ENCODE assay signal across 20 cellular contexts in the genomic region with DNA sequence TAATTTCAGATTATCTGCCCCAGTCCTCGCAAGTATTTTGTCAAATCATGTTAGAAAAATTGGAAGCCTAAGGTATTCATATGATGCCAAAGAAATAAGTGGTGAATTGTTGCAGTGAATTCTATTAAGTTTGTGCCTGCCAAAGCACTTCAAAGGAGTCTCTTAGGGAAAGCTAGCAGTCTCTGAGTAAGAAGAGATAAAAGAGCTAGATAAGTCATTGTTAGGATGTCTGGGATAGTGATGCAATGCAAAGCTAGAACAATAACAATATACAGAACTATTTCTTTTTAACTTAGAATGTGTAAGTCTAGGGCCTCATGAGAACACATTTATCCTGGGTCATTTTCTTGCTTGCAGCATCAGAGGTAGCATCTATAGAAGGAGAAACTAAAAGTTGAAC. TPM values are rescaled to one million over a fixed set of nuclear protein-coding genes. Genes with fewer than 3 reads are reported as not detected.
DNase-seq lines count a peak whose midpoint lies in the region; ATAC-seq, FAIRE-seq and TF ChIP-seq lines count a peak whose summit lies in the region.
"Had no signal": no experiment of that assay in that cellular context is flagged by ENCODE, and none has a peak within 500 bp of the region (broad histone marks: within the 10 kb centered on the region; RNA-seq: fewer than 3 reads in every experiment).

No MANE protein-coding gene starts in this region.

- no peak for ATAC-seq in HG03342 (IDR thresholded peaks at IDR 0.05; ENCODE audit: unreplicated experiment)
- ATAC-seq: PC-3 had no signal

- H3K9me3 ChIP-seq in SK-N-SH, result no peaks in the 10 kb centered on the region

- H3K27me3 ChIP-seq in SK-N-SH (ENCODE audit: insufficient read depth), result no peaks in the 10 kb centered on the region
- H3K27me3 ChIP-seq in brain microvascular endothelial cell (replicated peaks), result no peaks in the 10 kb centered on the region

- in situ Hi-C loops in brain microvascular endothelial cell (cut with HindIII; ENCODE audit: low pct_ligation_motif_present, low sequenced_read_pairs), result no loop called here

- peaks cover 11% of the 10 kb centered on the region for H3F3A ChIP-seq in SK-N-SH (replicated peaks; ENCODE audit: insufficient read depth)

- no peak for TF ChIP-seq RAD21 in SK-N-SH (IDR thresholded peaks at IDR 0.05; ENCODE audit: low read length)

- no peak overlapping the region for H3K4me2 ChIP-seq in SK-N-SH

- peaks cover 0 to 8% of the 10 kb centered on the region in 2 experiments; a peak in 1 of 4 replicates for H3K4me1 ChIP-seq in SK-N-SH (ENCODE audit: control insufficient read depth in 1 of 2, insufficient read depth in 2 of 2, low read depth in 1 of 2, low read length in 1 of 2)

- CTCF ChIA-PET in SK-N-SH (lab: Yijun Ruan, JAX), result no interaction called here

- POLR2A ChIA-PET in SK-N-SH (lab: Yijun Ruan, JAX), result no interaction called here

- no peak for TF ChIP-seq EP300 in SK-N-SH (IDR thresholded peaks at IDR 0.05; ENCODE audit: borderline replicate concordance in 1 of 2, low read depth in 1 of 2, low read length in 1 of 2)

- WGBS in SK-N-SH (ENCODE audit: low lambda C conversion rate), result 43% methylated on average over 1 of the region's 1 CpG

- H2AFZ ChIP-seq in SK-N-SH (ENCODE audit: low read depth), result no peak overlapping the region

- H3K27ac ChIP-seq in SK-N-SH (ENCODE audit: low read depth in 2 of 2, low read length in 1 of 2) (peak overlapping the region in 1 of 2 experiments; percentile 31; a peak in 1 of 4 replicates), brain microvascular endothelial cell (no peak overlapping the region)

- H3K36me3 ChIP-seq in SK-N-SH (replicated peaks in 1 of 2; ENCODE audit: control insufficient read depth in 1 of 2, insufficient read depth in 2 of 2, low read length in 1 of 2), result peaks cover 48 to 52% of the 10 kb centered on the region in 2 experiments
- H3K36me3 ChIP-seq in brain microvascular endothelial cell (replicated peaks), result no peaks in the 10 kb centered on the region

- no peak overlapping the region for H3K9ac ChIP-seq in SK-N-SH

- no peak for DNase-seq in GM19239 (ENCODE audit: insufficient read length, low spot score)
- DNase-seq in SK-N-SH, result no peak
- DNase-seq in brain microvascular endothelial cell, result peak; percentile 5
- DNase-seq in non-pigmented ciliary epithelial cell (ENCODE audit: low read depth), result peak; percentile 23
- no peak for DNase-seq in activated CD8-positive, alpha-beta memory T cell treated with anti-CD3 and anti-CD28 coated beads, Interleukin-2, amount 50 U/mL, for 48 hours
- DNase-seq in T1000 (lab: John Stamatoyannopoulos, UW), result no peak
- DNase-seq: ACHN; C1 segment of cervical spinal cord; CD8-positive, alpha-beta memory T cell; DMS79 treated with DMSO at 0.1 percent for 48 hours; GOT3; KG1; NCI-H1417 treated with DMSO at 0.1 percent for 48 hours; NCI-H1930; NCI-H345; PC-3; RPMI8226; SHP77 treated with DMSO at 0.1 percent for 48 hours had no signal

- H3K9me2 ChIP-seq in SK-N-SH, result no peaks in the 10 kb centered on the region

- no peak for TF ChIP-seq CTCF in SK-N-SH (IDR thresholded peaks at IDR 0.05)
- TF ChIP-seq CTCF in brain microvascular endothelial cell (IDR thresholded peaks at IDR 0.05; ENCODE audit: low read depth, low read length, missing control alignments), result no peak

- no peaks in the 10 kb centered on the region for H4K20me1 ChIP-seq in SK-N-SH (ENCODE audit: insufficient read depth)

- peak; percentile 28 for FAIRE-seq in GM19239 (lab: Jason Lieb, UNC)
- FAIRE-seq: G401.6 had no signal

- H3K4me3 ChIP-seq in SK-N-SH (ENCODE audit: low read depth in 2 of 2, low read length in 1 of 2), result no peak overlapping the region
- no peak overlapping the region for H3K4me3 ChIP-seq in brain microvascular endothelial cell (ENCODE audit: low read depth, low read length)

- peaks cover 26% of the 10 kb centered on the region; the same call in 1 of the 2 replicates for H3K79me2 ChIP-seq in SK-N-SH (ENCODE audit: insufficient read depth)

TF ChIP-seq in SK-N-SH, 30 proteins besides CTCF, POLR2A, EP300 and RAD21:
- TF ChIP-seq TAF1 (IDR thresholded peaks at IDR 0.05; ENCODE audit: borderline replicate concordance, low read depth, low read length), result no peak
- 0 out of 2 replicates have a peak, but pooled peaks have one; percentile 24 for TF ChIP-seq NFIC (IDR thresholded peaks at IDR 0.05; ENCODE audit: borderline replicate concordance)
- no peak for TF ChIP-seq FOXM1 (IDR thresholded peaks at IDR 0.05; ENCODE audit: low read depth)
- 0 out of 2 replicates have a peak, but pooled peaks have one; percentile 8 for TF ChIP-seq JUND (IDR thresholded peaks at IDR 0.05)

RNA-seq across cellular contexts. Expression of a gene that starts 56.6 kb away (rescaled TPM):
- 11.5 and 18.2 TPM in 2 replicates for polyA plus RNA-seq in SK-N-SH (2012; rRNA removed)
- polyA plus RNA-seq in SK-N-SH (2012; cell fraction: cytosol; rRNA removed), result 17.2 and 20.0 TPM in 2 replicates
- polyA plus RNA-seq in SK-N-SH (2012; cell fraction: nucleus; rRNA removed), result 4.5 and 9.9 TPM in 2 replicates

Comparison
In these comparisons a context has a peak if more than half of its experiments do, and no peak if none do; other contexts are left out.
1. DNase-seq: peak in brain microvascular endothelial cell (single experiment) and non-pigmented ciliary epithelial cell (single experiment); none in GM19239 (single experiment), SK-N-SH (single experiment), activated CD8-positive, alpha-beta memory T cell treated with anti-CD3 and anti-CD28 coated beads, Interleukin-2, amount 50 U/mL, for 48 hours (single experiment) and T1000 (single experiment).